In the genomic region with DNA sequence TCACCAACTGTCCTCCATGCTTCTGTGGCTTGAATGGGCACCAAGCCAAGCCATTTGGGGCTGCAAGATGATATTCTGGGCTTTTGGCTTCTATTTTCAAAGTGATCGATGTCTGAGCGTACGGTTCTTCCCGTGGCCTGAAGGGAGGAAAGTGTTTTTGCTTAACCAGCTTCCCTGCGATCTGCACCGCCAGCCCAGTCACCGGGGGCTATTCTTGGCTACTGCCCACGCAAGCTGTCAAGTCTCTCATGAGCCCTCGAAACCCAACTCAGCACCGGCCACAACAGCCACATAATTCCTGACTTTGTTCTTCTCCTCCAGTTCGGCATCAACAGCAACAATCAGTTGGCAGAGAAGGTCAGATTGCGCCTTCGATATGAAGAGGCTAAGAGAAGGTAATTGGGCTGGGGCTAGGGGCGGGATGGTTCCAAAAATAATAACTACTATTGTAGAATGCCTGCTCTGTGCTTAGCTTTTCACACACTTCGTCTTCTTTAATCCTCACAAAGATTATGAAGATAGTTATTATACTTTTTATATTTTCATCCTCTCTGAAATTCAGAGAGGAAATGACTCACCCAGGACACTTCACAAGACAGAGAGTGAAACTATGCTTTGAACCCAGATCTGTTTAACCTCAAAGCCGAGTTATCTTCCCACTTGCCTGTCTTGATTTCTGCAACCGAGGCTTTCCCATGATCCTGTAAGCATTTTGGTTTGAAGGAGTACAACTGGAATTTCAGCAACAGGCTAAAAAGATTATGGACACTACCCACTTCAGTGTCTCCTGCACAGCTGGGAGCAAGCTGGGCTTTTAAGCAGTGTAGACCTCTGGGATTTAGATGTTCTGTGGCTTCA, we compare ENCODE assay signal across 1 cellular context.
TF ChIP-seq lines count a peak whose summit lies in the region.

No MANE protein-coding gene starts in this region.

TF ChIP-seq in HCT116, 20 proteins besides CTCF, POLR2A, EP300 and RAD21 (continued from another document):
- TF ChIP-seq, protein P1, sequence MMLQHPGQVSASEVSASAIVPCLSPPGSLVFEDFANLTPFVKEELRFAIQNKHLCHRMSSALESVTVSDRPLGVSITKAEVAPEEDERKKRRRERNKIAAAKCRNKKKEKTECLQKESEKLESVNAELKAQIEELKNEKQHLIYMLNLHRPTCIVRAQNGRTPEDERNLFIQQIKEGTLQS (IDR thresholded peaks at IDR 0.05): no peak
- TF ChIP-seq, protein P2, sequence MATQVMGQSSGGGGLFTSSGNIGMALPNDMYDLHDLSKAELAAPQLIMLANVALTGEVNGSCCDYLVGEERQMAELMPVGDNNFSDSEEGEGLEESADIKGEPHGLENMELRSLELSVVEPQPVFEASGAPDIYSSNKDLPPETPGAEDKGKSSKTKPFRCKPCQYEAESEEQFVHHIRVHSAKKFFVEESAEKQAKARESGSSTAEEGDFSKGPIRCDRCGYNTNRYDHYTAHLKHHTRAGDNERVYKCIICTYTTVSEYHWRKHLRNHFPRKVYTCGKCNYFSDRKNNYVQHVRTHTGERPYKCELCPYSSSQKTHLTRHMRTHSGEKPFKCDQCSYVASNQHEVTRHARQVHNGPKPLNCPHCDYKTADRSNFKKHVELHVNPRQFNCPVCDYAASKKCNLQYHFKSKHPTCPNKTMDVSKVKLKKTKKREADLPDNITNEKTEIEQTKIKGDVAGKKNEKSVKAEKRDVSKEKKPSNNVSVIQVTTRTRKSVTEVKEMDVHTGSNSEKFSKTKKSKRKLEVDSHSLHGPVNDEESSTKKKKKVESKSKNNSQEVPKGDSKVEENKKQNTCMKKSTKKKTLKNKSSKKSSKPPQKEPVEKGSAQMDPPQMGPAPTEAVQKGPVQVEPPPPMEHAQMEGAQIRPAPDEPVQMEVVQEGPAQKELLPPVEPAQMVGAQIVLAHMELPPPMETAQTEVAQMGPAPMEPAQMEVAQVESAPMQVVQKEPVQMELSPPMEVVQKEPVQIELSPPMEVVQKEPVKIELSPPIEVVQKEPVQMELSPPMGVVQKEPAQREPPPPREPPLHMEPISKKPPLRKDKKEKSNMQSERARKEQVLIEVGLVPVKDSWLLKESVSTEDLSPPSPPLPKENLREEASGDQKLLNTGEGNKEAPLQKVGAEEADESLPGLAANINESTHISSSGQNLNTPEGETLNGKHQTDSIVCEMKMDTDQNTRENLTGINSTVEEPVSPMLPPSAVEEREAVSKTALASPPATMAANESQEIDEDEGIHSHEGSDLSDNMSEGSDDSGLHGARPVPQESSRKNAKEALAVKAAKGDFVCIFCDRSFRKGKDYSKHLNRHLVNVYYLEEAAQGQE (IDR thresholded peaks at IDR 0.05; ENCODE audit: low read depth): no peak
- TF ChIP-seq EZH2phosphoT487 (IDR thresholded peaks at IDR 0.05; ENCODE audit: borderline replicate concordance) (no peak), SRF (IDR thresholded peaks at IDR 0.05; ENCODE audit: low read depth) (peak; percentile 57), TCF7L2 (IDR thresholded peaks at IDR 0.05; ENCODE audit: borderline replicate concordance, extremely low read depth, insufficient read depth, insufficient read length) (peak; percentile 35), SIN3A (IDR thresholded peaks at IDR 0.05; ENCODE audit: low read depth) (peak; percentile 80), ZNF274 (IDR thresholded peaks at IDR 0.05; ENCODE audit: low read depth, low read length) (no peak), EZH2 (IDR thresholded peaks at IDR 0.05) (no peak), YY1 (IDR thresholded peaks at IDR 0.05; ENCODE audit: extremely low read depth, insufficient replicate concordance, low read depth, low read length) (no peak)
- TF ChIP-seq, protein P3, sequence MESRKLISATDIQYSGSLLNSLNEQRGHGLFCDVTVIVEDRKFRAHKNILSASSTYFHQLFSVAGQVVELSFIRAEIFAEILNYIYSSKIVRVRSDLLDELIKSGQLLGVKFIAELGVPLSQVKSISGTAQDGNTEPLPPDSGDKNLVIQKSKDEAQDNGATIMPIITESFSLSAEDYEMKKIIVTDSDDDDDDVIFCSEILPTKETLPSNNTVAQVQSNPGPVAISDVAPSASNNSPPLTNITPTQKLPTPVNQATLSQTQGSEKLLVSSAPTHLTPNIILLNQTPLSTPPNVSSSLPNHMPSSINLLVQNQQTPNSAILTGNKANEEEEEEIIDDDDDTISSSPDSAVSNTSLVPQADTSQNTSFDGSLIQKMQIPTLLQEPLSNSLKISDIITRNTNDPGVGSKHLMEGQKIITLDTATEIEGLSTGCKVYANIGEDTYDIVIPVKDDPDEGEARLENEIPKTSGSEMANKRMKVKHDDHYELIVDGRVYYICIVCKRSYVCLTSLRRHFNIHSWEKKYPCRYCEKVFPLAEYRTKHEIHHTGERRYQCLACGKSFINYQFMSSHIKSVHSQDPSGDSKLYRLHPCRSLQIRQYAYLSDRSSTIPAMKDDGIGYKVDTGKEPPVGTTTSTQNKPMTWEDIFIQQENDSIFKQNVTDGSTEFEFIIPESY (IDR thresholded peaks at IDR 0.05; ENCODE audit: extremely low read depth, insufficient replicate concordance, low read length): no peak
